In the genomic region with DNA sequence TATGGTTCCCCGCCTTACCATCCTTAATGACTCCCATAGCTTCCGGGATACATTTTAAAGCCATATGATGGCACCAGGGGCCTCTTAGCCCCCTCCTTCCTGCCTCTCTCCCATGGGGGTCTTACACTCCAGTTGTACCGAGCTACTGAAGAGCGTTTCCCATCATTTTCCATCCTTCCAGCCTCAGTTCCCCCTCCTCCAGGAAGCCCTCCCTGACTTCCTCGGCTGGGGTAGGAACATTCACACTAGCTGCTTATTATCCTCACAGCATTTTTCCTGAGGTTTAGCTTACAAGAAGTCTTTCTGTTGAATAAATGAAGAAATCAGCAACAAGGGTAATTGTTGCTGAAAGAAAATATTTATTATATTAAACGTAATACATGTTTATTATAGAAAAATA, we compare ENCODE assay signal across 1 cellular context.
A peak's percentile ranks its signal among the peaks of the same experiment; 100 is the strongest.
TF ChIP-seq lines count a peak whose summit lies in the region.

No MANE protein-coding gene starts in this region.

TF ChIP-seq in HepG2, 621 proteins besides CTCF, POLR2A, EP300 and RAD21:
- TF ChIP-seq, protein P1, sequence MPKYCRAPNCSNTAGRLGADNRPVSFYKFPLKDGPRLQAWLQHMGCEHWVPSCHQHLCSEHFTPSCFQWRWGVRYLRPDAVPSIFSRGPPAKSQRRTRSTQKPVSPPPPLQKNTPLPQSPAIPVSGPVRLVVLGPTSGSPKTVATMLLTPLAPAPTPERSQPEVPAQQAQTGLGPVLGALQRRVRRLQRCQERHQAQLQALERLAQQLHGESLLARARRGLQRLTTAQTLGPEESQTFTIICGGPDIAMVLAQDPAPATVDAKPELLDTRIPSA (CRISPR knock-in tag; IDR thresholded peaks at IDR 0.05; ENCODE audit: borderline replicate concordance) = no peak
- TF ChIP-seq, protein P2, sequence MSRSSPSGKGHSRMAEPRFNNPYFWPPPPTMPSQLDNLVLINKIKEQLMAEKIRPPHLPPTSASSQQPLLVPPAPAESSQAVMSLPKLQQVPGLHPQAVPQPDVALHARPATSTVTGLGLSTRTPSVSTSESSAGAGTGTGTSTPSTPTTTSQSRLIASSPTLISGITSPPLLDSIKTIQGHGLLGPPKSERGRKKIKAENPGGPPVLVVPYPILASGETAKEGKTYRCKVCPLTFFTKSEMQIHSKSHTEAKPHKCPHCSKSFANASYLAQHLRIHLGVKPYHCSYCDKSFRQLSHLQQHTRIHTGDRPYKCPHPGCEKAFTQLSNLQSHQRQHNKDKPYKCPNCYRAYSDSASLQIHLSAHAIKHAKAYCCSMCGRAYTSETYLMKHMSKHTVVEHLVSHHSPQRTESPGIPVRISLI (CRISPR knock-in tag; IDR thresholded peaks at IDR 0.05; ENCODE audit: borderline replicate concordance) = no peak
- TF ChIP-seq ZKSCAN1 (IDR thresholded peaks at IDR 0.05; ENCODE audit: low read length) = no peak
- no peak for TF ChIP-seq ZFP90 (CRISPR knock-in tag; IDR thresholded peaks at IDR 0.05; ENCODE audit: borderline replicate concordance)
- TF ChIP-seq ZFP36 (IDR thresholded peaks at IDR 0.05; ENCODE audit: borderline replicate concordance, low read depth, low read length, partially characterized antibody) = peak; percentile 37
- no peak for TF ChIP-seq ZNF530 (CRISPR knock-in tag; IDR thresholded peaks at IDR 0.05; ENCODE audit: low read depth)
- no peak for TF ChIP-seq TOPORS (CRISPR knock-in tag; IDR thresholded peaks at IDR 0.05)
- no peak for TF ChIP-seq ZNF878 (CRISPR knock-in tag; IDR thresholded peaks at IDR 0.05)
- no peak for TF ChIP-seq RBFOX2 (IDR thresholded peaks at IDR 0.05; ENCODE audit: low read depth, low read length)
- no peak for TF ChIP-seq ZNF44 (CRISPR knock-in tag; IDR thresholded peaks at IDR 0.05)
- TF ChIP-seq ZNF839 (CRISPR knock-in tag; IDR thresholded peaks at IDR 0.05; ENCODE audit: borderline replicate concordance) = no peak
- TF ChIP-seq ZNF598 (CRISPR knock-in tag; IDR thresholded peaks at IDR 0.05; ENCODE audit: borderline replicate concordance) = no peak
- TF ChIP-seq, protein P3, sequence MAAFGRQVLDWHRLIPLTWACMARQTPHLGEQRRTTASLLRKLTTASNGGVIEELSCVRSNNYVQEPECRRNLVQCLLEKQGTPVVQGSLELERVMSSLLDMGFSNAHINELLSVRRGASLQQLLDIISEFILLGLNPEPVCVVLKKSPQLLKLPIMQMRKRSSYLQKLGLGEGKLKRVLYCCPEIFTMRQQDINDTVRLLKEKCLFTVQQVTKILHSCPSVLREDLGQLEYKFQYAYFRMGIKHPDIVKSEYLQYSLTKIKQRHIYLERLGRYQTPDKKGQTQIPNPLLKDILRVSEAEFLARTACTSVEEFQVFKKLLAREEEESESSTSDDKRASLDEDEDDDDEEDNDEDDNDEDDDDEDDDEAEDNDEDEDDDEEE (CRISPR knock-in tag; IDR thresholded peaks at IDR 0.05) = no peak
- TF ChIP-seq ZMYM3 (CRISPR knock-in tag; IDR thresholded peaks at IDR 0.05) = peak; percentile 37; the same call in 1 of the 2 replicates
- no peak for TF ChIP-seq KLF16 (CRISPR knock-in tag; IDR thresholded peaks at IDR 0.05)
- TF ChIP-seq ZFP62 (CRISPR knock-in tag; IDR thresholded peaks at IDR 0.05) = no peak
- no peak for TF ChIP-seq ZNF720 (CRISPR knock-in tag; IDR thresholded peaks at IDR 0.05)
- TF ChIP-seq, protein P4, sequence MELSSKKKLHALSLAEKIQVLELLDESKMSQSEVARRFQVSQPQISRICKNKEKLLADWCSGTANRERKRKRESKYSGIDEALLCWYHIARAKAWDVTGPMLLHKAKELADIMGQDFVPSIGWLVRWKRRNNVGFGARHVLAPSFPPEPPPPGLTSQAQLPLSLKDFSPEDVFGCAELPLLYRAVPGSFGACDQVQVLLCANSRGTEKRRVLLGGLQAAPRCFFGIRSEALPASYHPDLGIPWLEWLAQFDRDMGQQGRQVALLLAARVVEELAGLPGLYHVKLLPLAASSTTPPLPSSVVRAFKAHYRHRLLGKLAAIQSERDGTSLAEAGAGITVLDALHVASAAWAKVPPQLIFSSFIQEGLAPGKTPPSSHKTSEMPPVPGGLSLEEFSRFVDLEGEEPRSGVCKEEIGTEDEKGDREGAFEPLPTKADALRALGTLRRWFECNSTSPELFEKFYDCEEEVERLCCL (CRISPR knock-in tag; IDR thresholded peaks at IDR 0.05; ENCODE audit: borderline replicate concordance) = no peak
